In the genomic region with DNA sequence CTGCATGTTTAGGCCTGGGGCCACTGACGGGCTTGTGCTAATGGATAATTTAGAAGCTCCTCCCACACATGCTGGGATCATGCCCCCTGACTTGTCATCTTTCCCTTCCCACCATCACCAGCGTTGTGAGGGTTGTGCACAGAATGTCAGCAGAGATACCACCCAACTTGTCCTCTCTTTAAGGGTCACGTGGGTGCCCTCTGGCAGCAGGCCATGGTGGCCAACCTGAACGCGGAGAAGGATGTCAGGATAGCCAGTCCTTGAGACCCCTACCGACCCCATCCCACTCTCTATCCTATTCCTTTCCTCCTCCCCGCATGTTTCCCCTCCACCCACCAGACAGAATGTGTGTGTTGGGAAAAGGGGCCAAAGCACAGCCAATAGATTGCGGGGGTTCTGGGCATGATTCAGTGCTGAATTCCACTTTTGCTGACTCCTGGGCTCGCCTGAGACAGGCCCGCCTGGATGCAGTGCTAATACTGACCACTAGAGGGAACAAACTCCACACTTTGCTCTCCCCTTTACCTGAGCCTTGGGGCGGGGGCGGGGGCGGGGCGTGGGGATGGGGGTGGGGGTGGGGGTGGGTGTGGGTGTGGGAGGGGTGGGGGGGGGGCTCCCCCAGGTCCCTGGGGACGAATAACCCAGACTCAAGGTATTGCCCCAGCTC, we compare ENCODE assay signal across 9 cellular contexts. TPM values are rescaled to one million over a fixed set of nuclear protein-coding genes. Genes with fewer than 3 reads are reported as not detected.
A peak's percentile ranks its signal among the peaks of the same experiment; 100 is the strongest.
DNase-seq lines count a peak whose midpoint lies in the region; ATAC-seq, FAIRE-seq and TF ChIP-seq lines count a peak whose summit lies in the region.
"Had no signal": no experiment of that assay in that cellular context is flagged by ENCODE, and none has a peak within 500 bp of the region (broad histone marks: within the 10 kb centered on the region; RNA-seq: fewer than 3 reads in every experiment).

A gene (minus strand): TSS at position 10 of the 667 bp plus-strand sequence. CDS start 143 bp downstream, outside the sequence.

- ATAC-seq in natural killer cell = peak; percentile 79 to 95 (median 90)
- no peak for ATAC-seq in GM19452 (IDR thresholded peaks at IDR 0.05; ENCODE audit: unreplicated experiment)

- no peak within 1 kb of the TSS for H3K4me3 Mint-ChIP-seq in activated CD4-positive, alpha-beta memory T cell treated with anti-CD3 and anti-CD28 coated beads, Interleukin-2, amount 10 ng/mL, durations not matched to agents 7 days and 5 days
- no peak within 1 kb of the TSS for H3K4me3 Mint-ChIP-seq in natural killer cell

- FAIRE-seq in H1 (lab: Jason Lieb, UNC) = no peak
- FAIRE-seq: G401.6 had no signal

- no peaks in the 10 kb centered on the region for H3K79me1 ChIP-seq in H1 (ENCODE audit: low read depth, low read length)

- peak within 1 kb of the TSS; percentile 87; the same call in 1 of the 2 replicates for H2BK12ac ChIP-seq in H1 (ENCODE audit: low read depth, low read length)

- H4K5ac ChIP-seq in H1 (ENCODE audit: insufficient read length, low read depth, low read length) = no peak within 1 kb of the TSS

- H3K27me3 Mint-ChIP-seq in activated CD4-positive, alpha-beta memory T cell treated with anti-CD3 and anti-CD28 coated beads, Interleukin-2, amount 10 ng/mL, durations not matched to agents 7 days and 5 days = peaks cover 5% of the 10 kb centered on the region
- peaks cover 0 to 8% of the 10 kb centered on the region in 2 donors for H3K27me3 Mint-ChIP-seq in natural killer cell (ENCODE audit: low read depth in 2 of 2)

- H2BK15ac ChIP-seq in H1 (ENCODE audit: low read length) = peak within 1 kb of the TSS; percentile 95

- H3K36me3 Mint-ChIP-seq in activated CD4-positive, alpha-beta memory T cell treated with anti-CD3 and anti-CD28 coated beads, Interleukin-2, amount 10 ng/mL, durations not matched to agents 7 days and 5 days (ENCODE audit: low read depth) = no peaks in the 10 kb centered on the region
- H3K36me3 Mint-ChIP-seq in natural killer cell = no peaks in the 10 kb centered on the region

- no peak for TF ChIP-seq EP300 in H1 (IDR thresholded peaks at IDR 0.05; ENCODE audit: borderline replicate concordance in 1 of 2, low read depth in 2 of 2, low read length in 2 of 2)

- peak within 1 kb of the TSS; percentile 39 to 41 for H3K4me2 ChIP-seq in H1 (ENCODE audit: insufficient read depth in 1 of 2, low read depth in 2 of 2, low read length in 2 of 2)

- H3K4me3 ChIP-seq in H1 (ENCODE audit: extremely low read depth in 1 of 4, insufficient read depth in 2 of 4, low read depth in 3 of 4, low read length in 4 of 4) (peak within 1 kb of the TSS in 2 of 4 experiments; percentile 2 to 33; a peak in 3 of 8 replicates), thyroid gland (replicated peaks in 1 of 3) (no peak within 1 kb of the TSS)

- H3K9ac ChIP-seq in H1 (replicated peaks in 1 of 4; ENCODE audit: extremely low read depth in 1 of 4, low read depth in 3 of 4, low read length in 3 of 4) = no peak within 1 kb of the TSS

- intact Hi-C loops in natural killer cell (cut with micrococcal nuclease) (no loop called here), thyroid gland (cut with DNase I) (no loop called here)

- peak within 1 kb of the TSS; percentile 86; the same call in 1 of the 2 replicates for H2BK20ac ChIP-seq in H1 (ENCODE audit: low read length)

- no peaks in the 10 kb centered on the region for H3K27me3 ChIP-seq in H1 (replicated peaks in 1 of 4; ENCODE audit: control insufficient read depth in 3 of 4, extremely low read depth in 1 of 4, insufficient read depth in 3 of 4, low read length in 3 of 4)
- no peaks in the 10 kb centered on the region for H3K27me3 ChIP-seq in thyroid gland

- H4K8ac ChIP-seq in H1 (ENCODE audit: extremely low read depth, insufficient read depth, low read length) = no peak within 1 kb of the TSS; the same call in 1 of the 2 replicates

- TF ChIP-seq CTCF in H1 (IDR thresholded peaks at IDR 0.05; ENCODE audit: control extremely low read depth in 1 of 3, insufficient read depth in 1 of 3, low read depth in 1 of 3, low read length in 3 of 3) = peak; percentile 59 to 76 (median 72)
- peak; percentile 39 for TF ChIP-seq CTCF in natural killer cell (IDR thresholded peaks at IDR 0.05)
- TF ChIP-seq CTCF in thyroid gland (IDR thresholded peaks at IDR 0.05) = peak; percentile 31 to 65 (median 38)

- no peak within 1 kb of the TSS for H2BK120ac ChIP-seq in H1 (replicated peaks; ENCODE audit: low read depth, low read length)

- H3K23ac ChIP-seq in H1 (ENCODE audit: insufficient read length) = no peak within 1 kb of the TSS

- H3K9me3 ChIP-seq in H1 (ENCODE audit: insufficient read depth in 2 of 2, low read depth in 1 of 2, low read length in 1 of 2) (no peaks in the 10 kb centered on the region), thyroid gland (no peaks in the 10 kb centered on the region)

- TF ChIP-seq RAD21 in H1 (IDR thresholded peaks at IDR 0.05 in 1 of 2, conservative IDR thresholded peaks at IDR 0.05 in 1 of 2; ENCODE audit: low read depth in 2 of 2, low read length in 2 of 2) = peak; percentile 10 to 30; a peak in 2 of 4 replicates

- peak within 1 kb of the TSS; percentile 75 for H3K18ac ChIP-seq in H1 (ENCODE audit: extremely low read depth, low read length)

- TF ChIP-seq POLR2A in H1 (IDR thresholded peaks at IDR 0.05; ENCODE audit: control extremely low read depth in 1 of 2, low read depth in 2 of 2, low read length in 2 of 2) = no peak
- TF ChIP-seq POLR2A in thyroid gland (IDR thresholded peaks at IDR 0.05) = no peak

- no peak within 1 kb of the TSS for H4K91ac ChIP-seq in H1 (replicated peaks; ENCODE audit: insufficient read length, low read length)

- POLR2A ChIA-PET in activated CD4-positive, alpha-beta memory T cell treated with anti-CD3 and anti-CD28 coated beads, Interleukin-2, amount 10 ng/mL, durations not matched to agents 7 days and 5 days (lab: Charles Lee) = no interaction called here
- POLR2A ChIA-PET in H1 (lab: Charles Lee; ENCODE audit: partially characterized antibody) = interaction anchor here (0.5 to 1.1 kb wide), 4 partner anchors 7 to 264 kb away, joined by 3 to 4 read pairs (median 4); no protein-coding TSS in a partner anchor

- no peaks in the 10 kb centered on the region for H3K79me2 ChIP-seq in H1 (ENCODE audit: control insufficient read depth in 1 of 2, insufficient read depth in 2 of 2, low read length in 2 of 2)

- no peaks in the 10 kb centered on the region for H3K23me2 ChIP-seq in H1 (ENCODE audit: low read depth, low read length)

- no peak within 1 kb of the TSS for H3K14ac ChIP-seq in H1 (ENCODE audit: insufficient read length)

- CTCF ChIA-PET in activated CD4-positive, alpha-beta memory T cell treated with anti-CD3 and anti-CD28 coated beads, Interleukin-2, amount 10 ng/mL, durations not matched to agents 7 days and 5 days (lab: Charles Lee) = interaction anchor here (0.8 to 1.3 kb wide), 3 partner anchors 16 to 33 kb away, joined by 3 to 4 read pairs (median 3); no protein-coding TSS in a partner anchor
- CTCF ChIA-PET in H1 (lab: Charles Lee; ENCODE audit: partially characterized antibody) = interaction anchor here (0.5 to 4.5 kb wide), 34 partner anchors 8 to 477 kb away, joined by 3 to 66 read pairs (median 4); a partner anchor contains a TSS

- 55% methylated on average over 10 of the region's 15 CpGs; no CpG with 5 or more reads in 1 of the 2 experiments for WGBS in H1 (ENCODE audit: extremely low coverage in 1 of 2, insufficient coverage in 1 of 2, insufficient read length in 1 of 2, insufficient replicate concordance in 2 of 2, low coverage in 1 of 2, low lambda C conversion rate in 2 of 2, missing lambda C conversion rate in 1 of 2), 2 experiments
- 44 to 59% methylated on average over 10 of the region's 15 CpGs for WGBS in thyroid gland, 2 donors

- H3K4me1 Mint-ChIP-seq in activated CD4-positive, alpha-beta memory T cell treated with anti-CD3 and anti-CD28 coated beads, Interleukin-2, amount 10 ng/mL, durations not matched to agents 7 days and 5 days = no peaks in the 10 kb centered on the region
- H3K4me1 Mint-ChIP-seq in natural killer cell = no peaks in the 10 kb centered on the region

- no peaks in the 10 kb centered on the region for H4K20me1 ChIP-seq in H1 (replicated peaks in 1 of 2; ENCODE audit: control insufficient read depth in 1 of 2, insufficient read depth in 2 of 2, low read length in 2 of 2)

- no peak within 1 kb of the TSS for H2BK5ac ChIP-seq in H1 (ENCODE audit: low read depth, low read length)

- no peak within 1 kb of the TSS for H3K4ac ChIP-seq in H1 (replicated peaks; ENCODE audit: insufficient read length, low read depth, low read length)

- no peak within 1 kb of the TSS for H3K56ac ChIP-seq in H1 (replicated peaks; ENCODE audit: insufficient read length, low read depth, low read length)

- H3K27ac Mint-ChIP-seq in activated CD4-positive, alpha-beta memory T cell treated with anti-CD3 and anti-CD28 coated beads, Interleukin-2, amount 10 ng/mL, durations not matched to agents 7 days and 5 days = no peak within 1 kb of the TSS
- H3K27ac Mint-ChIP-seq in natural killer cell = no peak within 1 kb of the TSS

- DNase-seq in NCI-H2171 treated with DMSO at 0.1 percent for 48 hours (lab: John Stamatoyannopoulos, UW) = peak; percentile 46
- DNase-seq in NCI-H2171 (lab: John Stamatoyannopoulos, UW) = no peak
- DNase-seq in NCI-H2196 (lab: John Stamatoyannopoulos, UW; ENCODE audit: unreplicated experiment) = peak; percentile 43
- peak; percentile 65 for DNase-seq in activated CD4-positive, alpha-beta memory T cell treated with anti-CD3 and anti-CD28 coated beads, Interleukin-2, amount 10 ng/mL, durations not matched to agents 7 days and 5 days
- DNase-seq in H1 (ENCODE audit: low read depth in 1 of 2, low spot score in 2 of 2) = peak in 1 of 2 experiments; percentile 88
- peak; percentile 43 for DNase-seq in natural killer cell
- DNase-seq in thyroid gland = peak; percentile 45 to 53

- H3K27ac ChIP-seq in H1 (ENCODE audit: low read depth, low read length) (no peak within 1 kb of the TSS), thyroid gland (no peak within 1 kb of the TSS)

- H2AFZ ChIP-seq in H1 (ENCODE audit: low read length) = peak within 1 kb of the TSS; percentile 97

- H3K36me3 ChIP-seq in H1 (ENCODE audit: control insufficient read depth in 2 of 4, insufficient read depth in 4 of 4, low read length in 3 of 4) (no peaks in the 10 kb centered on the region), thyroid gland (no peaks in the 10 kb centered on the region)

- H3K4me1 ChIP-seq in H1 (replicated peaks in 1 of 4; ENCODE audit: control insufficient read depth in 3 of 4, insufficient read depth in 4 of 4, low read length in 3 of 4) (peaks cover 3 to 15% (median 8%) of the 10 kb centered on the region in 4 experiments), thyroid gland (no peaks in the 10 kb centered on the region)

- no peak within 1 kb of the TSS for H2AK5ac ChIP-seq in H1 (ENCODE audit: low read depth, low read length)

- H3K9me3 Mint-ChIP-seq in activated CD4-positive, alpha-beta memory T cell treated with anti-CD3 and anti-CD28 coated beads, Interleukin-2, amount 10 ng/mL, durations not matched to agents 7 days and 5 days = no peaks in the 10 kb centered on the region
- no peaks in the 10 kb centered on the region for H3K9me3 Mint-ChIP-seq in natural killer cell

RNA-seq across cellular contexts. Expression of the gene that starts here (rescaled TPM):
- not detected for total RNA-seq in activated CD4-positive, alpha-beta memory T cell treated with anti-CD3 and anti-CD28 coated beads, Interleukin-2, amount 10 ng/mL, durations not matched to agents 7 days and 5 days
- total RNA-seq in H1 (2021; fragmentation: NEBNext Ultra II Directional; extraction: Animal tissue kit (Norgen Biotek cat#: 25700)) = 0.60 and 1.2 TPM in 2 replicates
- polyA plus RNA-seq in H1 (2011; rRNA removed) = 1.5 and 2.0 TPM in 2 replicates
- polyA plus RNA-seq in H1 (2011; cell fraction: cytosol; rRNA removed) = 1.5 TPM
- 2.6 TPM for polyA plus RNA-seq in H1 (2011; cell fraction: nucleus; rRNA removed)
- polyA plus RNA-seq in H1 (2012, experiment 1 of 2) = 0.84 to 2.7 TPM (median 1.8 TPM) in 4 replicates
- 1.8 TPM for polyA plus RNA-seq in H1 (2012, experiment 2 of 2)
- polyA plus RNA-seq in H1 (2013, experiment 1 of 2) = 2.8 TPM
- polyA plus RNA-seq in H1 (2013, experiment 2 of 2) = 2.3 TPM
- polyA minus RNA-seq in H1 (2011; rRNA and poly(A)+ RNA removed) = 1.0 and 1.8 TPM in 2 replicates
- polyA minus RNA-seq in H1 (2011; cell fraction: cytosol; rRNA and poly(A)+ RNA removed) = not detected
- not detected for polyA minus RNA-seq in H1 (2011; cell fraction: nucleus; rRNA and poly(A)+ RNA removed)
- not detected for total RNA-seq in natural killer cell
- not detected for total RNA-seq in thyroid gland

Comparison
In these comparisons a context has a peak if more than half of its experiments do, and no peak if none do; other contexts are left out.
1. Peak in DNase-seq in activated CD4-positive, alpha-beta memory T cell treated with anti-CD3 and anti-CD28 coated beads, Interleukin-2, amount 10 ng/mL, durations not matched to agents 7 days and 5 days; RNA of the gene not detected or under 1 TPM.
2. Peak in DNase-seq and ATAC-seq in natural killer cell; RNA of the gene not detected or under 1 TPM.
3. Peak in DNase-seq in thyroid gland; RNA of the gene not detected or under 1 TPM.